Comparison of ENCODE assay signal across 10 cellular contexts in genomic region chr1:218674280-218674773, GRCh38.
DNase-seq lines count a peak whose midpoint lies in the region; ATAC-seq, FAIRE-seq and TF ChIP-seq lines count a peak whose summit lies in the region.
"Had no signal": no experiment of that assay in that cellular context is flagged by ENCODE, and none has a peak within 500 bp of the region (broad histone marks: within the 10 kb centered on the region; RNA-seq: fewer than 3 reads in every experiment).

No MANE protein-coding gene starts in this region.

- peak; percentile 80 for FAIRE-seq in astrocyte (lab: Jason Lieb, UNC)

- H3K4me3 ChIP-seq in astrocyte (ENCODE audit: insufficient read depth, low read depth, low read length) (no peak overlapping the region), upper lobe of right lung (no peak overlapping the region)

- no peaks in the 10 kb centered on the region for H3K27me3 Mint-ChIP-seq in astrocyte (ENCODE audit: low read depth, unreplicated experiment)

- peak overlapping the region; percentile 57 for H3K9ac ChIP-seq in astrocyte (ENCODE audit: low read length)

- H3K36me3 Mint-ChIP-seq in astrocyte (ENCODE audit: low read depth, unreplicated experiment) = peaks cover 5% of the 10 kb centered on the region

- ATAC-seq in upper lobe of right lung (peak; percentile 95), GM18519 (IDR thresholded peaks at IDR 0.05; ENCODE audit: low FRiP score, unreplicated experiment) (no peak)

- H3K27ac Mint-ChIP-seq in astrocyte (ENCODE audit: unreplicated experiment) = peak overlapping the region; percentile 99

- TF ChIP-seq CTCF in astrocyte (IDR thresholded peaks at IDR 0.05; ENCODE audit: insufficient read depth, low read depth, low read length) (peak; percentile 5), upper lobe of right lung (IDR thresholded peaks at IDR 0.05) (peak; percentile 18)

- H3K4me3 Mint-ChIP-seq in astrocyte (ENCODE audit: unreplicated experiment) = peak overlapping the region; percentile 28

- H3K4me1 ChIP-seq in astrocyte (ENCODE audit: insufficient read depth, low read length) = peaks cover 22% of the 10 kb centered on the region
- H3K4me1 ChIP-seq in upper lobe of right lung = no peaks in the 10 kb centered on the region

- intact Hi-C loops in upper lobe of right lung (cut with DNase I) = no loop called here

- H3K36me3 ChIP-seq in astrocyte (ENCODE audit: insufficient read depth, low read length) = no peaks in the 10 kb centered on the region
- H3K36me3 ChIP-seq in upper lobe of right lung = no peaks in the 10 kb centered on the region

- peaks cover 7% of the 10 kb centered on the region for H3K9me3 Mint-ChIP-seq in astrocyte (ENCODE audit: unreplicated experiment)

- peak overlapping the region; percentile 59 for H3K4me2 ChIP-seq in astrocyte (ENCODE audit: low read length)

- H3K27me3 ChIP-seq in astrocyte (ENCODE audit: insufficient read depth, low read length) = no peaks in the 10 kb centered on the region
- H3K27me3 ChIP-seq in upper lobe of right lung = no peaks in the 10 kb centered on the region

- H3K27ac ChIP-seq in astrocyte (ENCODE audit: low read depth, low read length) = peak overlapping the region; percentile 75
- H3K27ac ChIP-seq in upper lobe of right lung = peak overlapping the region; percentile 65
- H3K27ac ChIP-seq: C4-2B had no signal

- H3K9me3 ChIP-seq in astrocyte (ENCODE audit: insufficient read depth, low read depth, low read length) (no peaks in the 10 kb centered on the region), upper lobe of right lung (no peaks in the 10 kb centered on the region)

- H3K4me1 Mint-ChIP-seq in astrocyte (ENCODE audit: low read depth, unreplicated experiment) = peaks cover 32% of the 10 kb centered on the region

- DNase-seq in NCI-H82 (lab: John Stamatoyannopoulos, UW) = peak; percentile 14
- no peak for DNase-seq in NCI-H82 treated with DMSO at 0.1 percent for 48 hours (lab: John Stamatoyannopoulos, UW; ENCODE audit: unreplicated experiment)
- peak; percentile 96 for DNase-seq in astrocyte (ENCODE audit: low read depth)
- peak; percentile 99 for DNase-seq in islet precursor cell
- peak; percentile 63 for DNase-seq in upper lobe of right lung
- DNase-seq in NCI-H1105 treated with DMSO at 0.1 percent for 48 hours (lab: John Stamatoyannopoulos, UW) = no peak
- DNase-seq in SKM-1 (lab: John Stamatoyannopoulos, UW; ENCODE audit: unreplicated experiment) = no peak
- DNase-seq: cortex of kidney had no signal

- no peaks in the 10 kb centered on the region for H4K20me1 ChIP-seq in astrocyte (ENCODE audit: insufficient read depth, low read length)

- H3K79me2 ChIP-seq in astrocyte (ENCODE audit: insufficient read depth, low read length) = no peaks in the 10 kb centered on the region

- H2AFZ ChIP-seq in astrocyte (ENCODE audit: low read depth, low read length) = peak overlapping the region; percentile 54

Comparison
In these comparisons a context has a peak if more than half of its experiments do, and no peak if none do; other contexts are left out.
1. DNase-seq: peak in NCI-H82 (single experiment), astrocyte (single experiment), islet precursor cell (single experiment) and upper lobe of right lung (single experiment); none in NCI-H82 treated with DMSO at 0.1 percent for 48 hours (single experiment), NCI-H1105 treated with DMSO at 0.1 percent for 48 hours (single experiment) and SKM-1 (single experiment).